ENCODE assay signal across 9 cellular contexts in the genomic region with DNA sequence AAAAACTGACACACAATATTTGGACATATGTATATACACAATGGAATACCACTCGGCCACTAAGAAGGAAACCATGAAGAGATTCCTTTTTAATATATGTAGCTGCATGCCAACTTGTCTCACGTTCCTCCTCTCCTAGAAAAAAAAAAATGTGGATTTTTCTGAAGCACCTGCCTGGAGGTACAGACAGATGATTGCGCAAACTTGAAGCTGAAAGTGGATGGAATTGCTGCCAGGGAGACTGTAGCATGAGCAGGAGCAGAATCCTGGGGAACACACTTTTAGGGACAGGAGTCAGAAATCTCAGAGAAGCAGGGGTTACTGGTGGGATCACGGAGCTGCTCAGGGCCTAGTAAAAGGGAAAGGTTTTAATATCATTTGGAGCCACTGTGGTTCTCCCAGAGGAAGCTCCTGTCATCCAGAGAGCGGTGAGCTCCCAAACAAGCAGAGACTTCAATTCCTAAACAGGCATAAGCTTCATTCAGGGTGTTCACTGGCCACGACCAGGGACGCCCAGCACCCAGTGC. TPM values are rescaled to one million over a fixed set of nuclear protein-coding genes. Genes with fewer than 3 reads are reported as not detected.
A peak's percentile ranks its signal among the peaks of the same experiment; 100 is the strongest.
DNase-seq lines count a peak whose midpoint lies in the region; ATAC-seq, FAIRE-seq and TF ChIP-seq lines count a peak whose summit lies in the region.
"Had no signal": no experiment of that assay in that cellular context is flagged by ENCODE, and none has a peak within 500 bp of the region (broad histone marks: within the 10 kb centered on the region; RNA-seq: fewer than 3 reads in every experiment).

No MANE protein-coding gene starts in this region.

- H3K27ac Mint-ChIP-seq in stimulated activated effector memory CD8-positive, alpha-beta T cell treated with anti-CD3 and anti-CD28 coated beads, Interleukin-12 subunit alpha, Interleukin-12 subunit beta, amount 100 ng/mL, for 72 hours: no peak overlapping the region

- DNase-seq in DMS153 treated with DMSO at 0.1 percent for 48 hours (lab: John Stamatoyannopoulos, UW; ENCODE audit: unreplicated experiment): peak; percentile 75
- no peak for DNase-seq in DMS153 (lab: John Stamatoyannopoulos, UW)
- DNase-seq in right cardiac atrium: no peak
- DNase-seq in stimulated activated effector memory CD8-positive, alpha-beta T cell treated with anti-CD3 and anti-CD28 coated beads, Interleukin-12 subunit alpha, Interleukin-12 subunit beta, amount 100 ng/mL, for 72 hours (ENCODE audit: low spot score in 2 of 2): no peak
- no peak for DNase-seq in H54 (ENCODE audit: insufficient read length, low spot score)

- no peaks in the 10 kb centered on the region for H3K27me3 ChIP-seq in right cardiac atrium (ENCODE audit: control insufficient read depth, insufficient read depth)

- WGBS in right cardiac atrium: 46% methylated on average over 7 of the region's 7 CpGs

- H3K27ac ChIP-seq in VCaP (peak overlapping the region; percentile 95), right cardiac atrium (ENCODE audit: low read length) (no peak overlapping the region)

- H3K9me3 Mint-ChIP-seq in stimulated activated effector memory CD8-positive, alpha-beta T cell treated with anti-CD3 and anti-CD28 coated beads, Interleukin-12 subunit alpha, Interleukin-12 subunit beta, amount 100 ng/mL, for 72 hours: no peaks in the 10 kb centered on the region

- H3K4me1 ChIP-seq in right cardiac atrium (ENCODE audit: control insufficient read depth, insufficient read depth, low read length): peaks cover 4% of the 10 kb centered on the region

- FAIRE-seq in H54 (lab: Jason Lieb, UNC): no peak

- no peak for TF ChIP-seq CTCF in VCaP (conservative IDR thresholded peaks at IDR 0.05)

- H3K4me3 Mint-ChIP-seq in stimulated activated effector memory CD8-positive, alpha-beta T cell treated with anti-CD3 and anti-CD28 coated beads, Interleukin-12 subunit alpha, Interleukin-12 subunit beta, amount 100 ng/mL, for 72 hours: peak overlapping the region; percentile 69

- no peaks in the 10 kb centered on the region for H3K4me1 Mint-ChIP-seq in stimulated activated effector memory CD8-positive, alpha-beta T cell treated with anti-CD3 and anti-CD28 coated beads, Interleukin-12 subunit alpha, Interleukin-12 subunit beta, amount 100 ng/mL, for 72 hours

- no peaks in the 10 kb centered on the region for H3K9me3 ChIP-seq in right cardiac atrium (ENCODE audit: control insufficient read depth, low read length)

- TF ChIP-seq POLR2A in H54 (IDR thresholded peaks at IDR 0.05; ENCODE audit: low read depth, low read length): no peak

- intact Hi-C loops in right cardiac atrium (cut with DNase I): loop anchor here in 1 of 4 donors (5.0 kb wide), 1 partner anchor 186 kb away; the partner anchor contains the start of gene SFXN5

- no peak for ATAC-seq in right cardiac atrium
- ATAC-seq in stimulated activated effector memory CD8-positive, alpha-beta T cell treated with anti-CD3 and anti-CD28 coated beads, Interleukin-12 subunit alpha, Interleukin-12 subunit beta, amount 100 ng/mL, for 72 hours: no peak
- no peak for ATAC-seq in GM21576 (IDR thresholded peaks at IDR 0.05; ENCODE audit: unreplicated experiment)
- no peak for ATAC-seq in HG03139 (IDR thresholded peaks at IDR 0.05; ENCODE audit: unreplicated experiment)

- peak overlapping the region; percentile 55 for H3K4me3 ChIP-seq in right cardiac atrium (ENCODE audit: low read length)

- H3K36me3 Mint-ChIP-seq in stimulated activated effector memory CD8-positive, alpha-beta T cell treated with anti-CD3 and anti-CD28 coated beads, Interleukin-12 subunit alpha, Interleukin-12 subunit beta, amount 100 ng/mL, for 72 hours: no peaks in the 10 kb centered on the region

RNA-seq across cellular contexts. Expression of gene SPR, which starts 0.6 kb away (rescaled TPM):
- total RNA-seq in right cardiac atrium: 10 to 100 TPM; 35.9 to 56.3 (median 44.3) TPM
- polyA plus RNA-seq in right cardiac atrium: 50.3 TPM

RNA-seq across cellular contexts. Expression of gene EMX1, which starts 30.8 kb away (rescaled TPM):
- total RNA-seq in right cardiac atrium: not detected
- polyA plus RNA-seq in right cardiac atrium: 0.18 TPM
- total RNA-seq: HT1080 had no signal
